ENCODE assay signal across 8 cellular contexts in the genomic region with DNA sequence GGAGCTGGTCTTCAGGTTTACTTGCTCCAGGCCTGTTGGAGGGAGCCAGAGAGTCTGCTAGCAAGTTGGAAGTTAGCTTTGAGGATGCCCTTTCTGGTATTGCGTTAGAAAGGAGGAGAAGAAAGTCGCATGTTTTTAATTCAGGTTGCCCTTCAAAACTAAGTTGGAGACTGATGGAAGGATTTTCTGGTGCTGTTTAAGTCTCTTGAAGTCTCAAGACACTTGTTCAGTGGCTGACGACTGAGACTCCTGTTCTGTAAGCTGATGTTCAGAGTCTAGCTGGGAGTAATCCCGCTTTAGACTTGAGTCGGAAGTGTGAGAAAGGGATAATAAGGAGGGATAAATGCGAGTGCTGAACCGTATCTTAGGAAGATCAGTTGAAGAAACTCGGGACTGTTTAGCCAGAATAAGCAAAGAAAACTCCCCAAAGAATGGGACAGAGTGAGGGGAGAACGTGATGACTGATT. TPM values are rescaled to one million over a fixed set of nuclear protein-coding genes. Genes with fewer than 3 reads are reported as not detected.
DNase-seq lines count a peak whose midpoint lies in the region; ATAC-seq and TF ChIP-seq lines count a peak whose summit lies in the region.

No MANE protein-coding gene starts in this region.

- H3K36me3 ChIP-seq in MM.1S (replicated peaks; ENCODE audit: insufficient read depth, low read length): peaks cover 13% of the 10 kb centered on the region; the same call in 1 of the 2 replicates
- H3K36me3 ChIP-seq in mucosa of descending colon (ENCODE audit: low read depth): no peaks in the 10 kb centered on the region

- ATAC-seq in mucosa of descending colon: peak; percentile 56

- H3K4me1 ChIP-seq in MM.1S (ENCODE audit: low read length): peaks cover 13% of the 10 kb centered on the region; the same call in 1 of the 2 replicates
- H3K4me1 ChIP-seq in mucosa of descending colon (ENCODE audit: low read depth): peaks cover 8% of the 10 kb centered on the region

- H3K27ac ChIP-seq in MM.1S (ENCODE audit: low read length) (peak overlapping the region; percentile 69; the same call in 1 of the 2 replicates), coronary artery (peak overlapping the region; percentile 71 to 99)

- no peaks in the 10 kb centered on the region for H3F3A ChIP-seq in MM.1S (ENCODE audit: insufficient read depth, low read length)

- no peaks in the 10 kb centered on the region for H3K9me2 ChIP-seq in MM.1S (replicated peaks; ENCODE audit: insufficient read depth, low read length)

- intact Hi-C loops in mucosa of descending colon (cut with DNase I, micrococcal nuclease): no loop called here

- TF ChIP-seq CTCF in MM.1S (IDR thresholded peaks at IDR 0.05; ENCODE audit: low read length): no peak
- no peak for TF ChIP-seq CTCF in coronary artery (IDR thresholded peaks at IDR 0.05)
- no peak for TF ChIP-seq CTCF in mucosa of descending colon (IDR thresholded peaks at IDR 0.05)
- TF ChIP-seq CTCF in GM20000 (IDR thresholded peaks at IDR 0.05; ENCODE audit: extremely low read depth, missing control alignments): no peak

- H3K27me3 ChIP-seq in MM.1S (replicated peaks; ENCODE audit: insufficient read depth, low read length): peaks cover 35% of the 10 kb centered on the region

- H3K9me3 ChIP-seq in MM.1S (replicated peaks; ENCODE audit: insufficient read depth, low read length) (no peaks in the 10 kb centered on the region), mucosa of descending colon (no peaks in the 10 kb centered on the region)

- peak overlapping the region; percentile 91 for H3K4me2 ChIP-seq in MM.1S (ENCODE audit: low read depth, low read length)

- H2AFZ ChIP-seq in MM.1S (ENCODE audit: low read length): peak overlapping the region; percentile 84

- no peaks in the 10 kb centered on the region for H4K20me1 ChIP-seq in MM.1S (ENCODE audit: insufficient read depth, low read length)

- peaks cover 46% of the 10 kb centered on the region for H3K79me2 ChIP-seq in MM.1S (ENCODE audit: low read length)

- DNase-seq in MM.1S (no peak), coronary artery (ENCODE audit: low spot score) (no peak), mucosa of descending colon (no peak), NCI-H774 (lab: John Stamatoyannopoulos, UW) (no peak), GM20000 (ENCODE audit: low spot score) (no peak), NCI-H2029 treated with DMSO at 0.1 percent for 48 hours (lab: John Stamatoyannopoulos, UW) (no peak)
- no peak for DNase-seq in effector CD8-positive, alpha-beta T cell (lab: John Stamatoyannopoulos, UW)

- H3K4me3 ChIP-seq in GM08714 (ENCODE audit: low read length): peak overlapping the region; percentile 85
- H3K4me3 ChIP-seq in MM.1S (ENCODE audit: low read length): peak overlapping the region; percentile 95
- H3K4me3 ChIP-seq in coronary artery: peak overlapping the region; percentile 99
- peak overlapping the region; percentile 78 for H3K4me3 ChIP-seq in mucosa of descending colon

- peak overlapping the region; percentile 94 for H3K9ac ChIP-seq in MM.1S (ENCODE audit: low read length)

RNA-seq across cellular contexts. Expression of gene AATF, which starts 0.7 kb away (rescaled TPM):
- 10 to 100 TPM; 35.6 to 47.2 (median 37.9) TPM for total RNA-seq in mucosa of descending colon

RNA-seq across cellular contexts. Expression of gene LHX1, which starts 12.2 kb away (rescaled TPM):
- not detected for total RNA-seq in mucosa of descending colon
